1 cellular context compared by ENCODE assay signal in the genomic region with DNA sequence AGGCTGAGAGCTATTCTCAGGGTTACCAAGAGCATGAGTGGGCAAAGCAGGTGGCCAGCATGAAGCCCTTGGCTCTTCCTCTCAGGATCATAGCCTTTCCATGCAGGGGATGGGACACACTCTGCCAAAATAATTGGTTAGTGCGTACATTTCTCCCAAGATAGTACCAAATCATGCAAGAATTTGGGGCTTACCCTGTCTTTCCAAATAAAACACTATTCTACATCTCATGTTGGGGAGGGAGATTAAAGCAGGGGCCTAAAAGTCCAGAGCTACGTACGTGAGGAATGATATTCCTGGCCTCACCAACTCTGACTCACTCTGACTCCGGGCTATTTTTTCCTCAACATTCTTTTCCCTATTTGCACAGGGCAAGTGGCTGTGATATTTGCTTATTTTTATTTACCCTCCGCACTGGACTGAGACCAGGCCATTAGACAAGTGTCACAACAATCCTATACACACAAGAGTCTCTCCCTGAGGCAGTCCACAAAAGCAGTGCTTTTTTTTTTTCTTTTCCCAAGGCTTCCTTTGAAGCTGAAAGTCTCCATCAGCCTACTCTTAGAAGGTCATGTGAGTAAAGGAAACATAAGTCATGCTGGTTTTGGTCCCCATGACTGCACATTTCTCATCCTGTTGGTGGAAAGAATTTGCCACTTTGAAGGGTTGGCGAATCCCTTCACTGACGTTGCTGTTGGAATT.
TF ChIP-seq lines count a peak whose summit lies in the region.

No MANE protein-coding gene starts in this region.

TF ChIP-seq in HepG2, 621 proteins besides CTCF, POLR2A, EP300 and RAD21:
- TF ChIP-seq ASH2L (IDR thresholded peaks at IDR 0.05; ENCODE audit: insufficient read length, low read depth, low read length) (peak; percentile 27), BHLHE40 (IDR thresholded peaks at IDR 0.05; ENCODE audit: low read length) (peak; percentile 44; the same call in 1 of the 2 replicates), BORCS8-MEF2B (CRISPR knock-in tag; IDR thresholded peaks at IDR 0.05) (no peak), SMYD3 (CRISPR knock-in tag; IDR thresholded peaks at IDR 0.05) (no peak), ELF3 (CRISPR knock-in tag; IDR thresholded peaks at IDR 0.05) (0 out of 2 replicates have a peak, but pooled peaks have one; percentile 9), FOXP1 (IDR thresholded peaks at IDR 0.05) (no peak), FOXP1 (CRISPR knock-in tag; IDR thresholded peaks at IDR 0.05) (peak; percentile 72), ZNF577 (CRISPR knock-in tag; IDR thresholded peaks at IDR 0.05; ENCODE audit: borderline replicate concordance, low read depth) (no peak), ARID3A (IDR thresholded peaks at IDR 0.05; ENCODE audit: low read depth, low read length) (peak; percentile 46; the same call in 1 of the 2 replicates), FOSL2 (CRISPR knock-in tag; IDR thresholded peaks at IDR 0.05) (peak; percentile 36; the same call in 1 of the 2 replicates), HNRNPH1 (optimal IDR thresholded peaks at IDR 0.05; ENCODE audit: low read depth, low read length) (no peak), ZFP82 (CRISPR knock-in tag; IDR thresholded peaks at IDR 0.05; ENCODE audit: borderline replicate concordance) (no peak), HNRNPK (IDR thresholded peaks at IDR 0.05; ENCODE audit: low read depth, low read length, poor library complexity, severe bottlenecking) (no peak), DR1 (CRISPR knock-in tag; IDR thresholded peaks at IDR 0.05) (no peak)
- TF ChIP-seq, protein P1, sequence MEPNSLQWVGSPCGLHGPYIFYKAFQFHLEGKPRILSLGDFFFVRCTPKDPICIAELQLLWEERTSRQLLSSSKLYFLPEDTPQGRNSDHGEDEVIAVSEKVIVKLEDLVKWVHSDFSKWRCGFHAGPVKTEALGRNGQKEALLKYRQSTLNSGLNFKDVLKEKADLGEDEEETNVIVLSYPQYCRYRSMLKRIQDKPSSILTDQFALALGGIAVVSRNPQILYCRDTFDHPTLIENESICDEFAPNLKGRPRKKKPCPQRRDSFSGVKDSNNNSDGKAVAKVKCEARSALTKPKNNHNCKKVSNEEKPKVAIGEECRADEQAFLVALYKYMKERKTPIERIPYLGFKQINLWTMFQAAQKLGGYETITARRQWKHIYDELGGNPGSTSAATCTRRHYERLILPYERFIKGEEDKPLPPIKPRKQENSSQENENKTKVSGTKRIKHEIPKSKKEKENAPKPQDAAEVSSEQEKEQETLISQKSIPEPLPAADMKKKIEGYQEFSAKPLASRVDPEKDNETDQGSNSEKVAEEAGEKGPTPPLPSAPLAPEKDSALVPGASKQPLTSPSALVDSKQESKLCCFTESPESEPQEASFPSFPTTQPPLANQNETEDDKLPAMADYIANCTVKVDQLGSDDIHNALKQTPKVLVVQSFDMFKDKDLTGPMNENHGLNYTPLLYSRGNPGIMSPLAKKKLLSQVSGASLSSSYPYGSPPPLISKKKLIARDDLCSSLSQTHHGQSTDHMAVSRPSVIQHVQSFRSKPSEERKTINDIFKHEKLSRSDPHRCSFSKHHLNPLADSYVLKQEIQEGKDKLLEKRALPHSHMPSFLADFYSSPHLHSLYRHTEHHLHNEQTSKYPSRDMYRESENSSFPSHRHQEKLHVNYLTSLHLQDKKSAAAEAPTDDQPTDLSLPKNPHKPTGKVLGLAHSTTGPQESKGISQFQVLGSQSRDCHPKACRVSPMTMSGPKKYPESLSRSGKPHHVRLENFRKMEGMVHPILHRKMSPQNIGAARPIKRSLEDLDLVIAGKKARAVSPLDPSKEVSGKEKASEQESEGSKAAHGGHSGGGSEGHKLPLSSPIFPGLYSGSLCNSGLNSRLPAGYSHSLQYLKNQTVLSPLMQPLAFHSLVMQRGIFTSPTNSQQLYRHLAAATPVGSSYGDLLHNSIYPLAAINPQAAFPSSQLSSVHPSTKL (CRISPR knock-in tag; IDR thresholded peaks at IDR 0.05): peak; percentile 40
- TF ChIP-seq, protein P2, sequence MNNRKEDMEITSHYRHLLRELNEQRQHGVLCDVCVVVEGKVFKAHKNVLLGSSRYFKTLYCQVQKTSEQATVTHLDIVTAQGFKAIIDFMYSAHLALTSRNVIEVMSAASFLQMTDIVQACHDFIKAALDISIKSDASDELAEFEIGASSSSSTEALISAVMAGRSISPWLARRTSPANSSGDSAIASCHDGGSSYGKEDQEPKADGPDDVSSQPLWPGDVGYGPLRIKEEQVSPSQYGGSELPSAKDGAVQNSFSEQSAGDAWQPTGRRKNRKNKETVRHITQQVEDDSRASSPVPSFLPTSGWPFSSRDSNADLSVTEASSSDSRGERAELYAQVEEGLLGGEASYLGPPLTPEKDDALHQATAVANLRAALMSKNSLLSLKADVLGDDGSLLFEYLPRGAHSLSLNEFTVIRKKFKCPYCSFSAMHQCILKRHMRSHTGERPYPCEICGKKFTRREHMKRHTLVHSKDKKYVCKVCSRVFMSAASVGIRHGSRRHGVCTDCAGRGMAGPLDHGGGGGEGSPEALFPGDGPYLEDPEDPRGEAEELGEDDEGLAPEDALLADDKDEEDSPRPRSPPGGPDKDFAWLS (CRISPR knock-in tag; IDR thresholded peaks at IDR 0.05; ENCODE audit: borderline replicate concordance): no peak
- TF ChIP-seq, protein P3, sequence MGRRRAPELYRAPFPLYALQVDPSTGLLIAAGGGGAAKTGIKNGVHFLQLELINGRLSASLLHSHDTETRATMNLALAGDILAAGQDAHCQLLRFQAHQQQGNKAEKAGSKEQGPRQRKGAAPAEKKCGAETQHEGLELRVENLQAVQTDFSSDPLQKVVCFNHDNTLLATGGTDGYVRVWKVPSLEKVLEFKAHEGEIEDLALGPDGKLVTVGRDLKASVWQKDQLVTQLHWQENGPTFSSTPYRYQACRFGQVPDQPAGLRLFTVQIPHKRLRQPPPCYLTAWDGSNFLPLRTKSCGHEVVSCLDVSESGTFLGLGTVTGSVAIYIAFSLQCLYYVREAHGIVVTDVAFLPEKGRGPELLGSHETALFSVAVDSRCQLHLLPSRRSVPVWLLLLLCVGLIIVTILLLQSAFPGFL (CRISPR knock-in tag; IDR thresholded peaks at IDR 0.05): no peak
